In genomic region chr3:36677331-36678007, GRCh38 we compare ENCODE assay signal across 10 cellular contexts.
DNase-seq lines count a peak whose midpoint lies in the region; ATAC-seq and TF ChIP-seq lines count a peak whose summit lies in the region.
"Had no signal": no experiment of that assay in that cellular context is flagged by ENCODE, and none has a peak within 500 bp of the region (broad histone marks: within the 10 kb centered on the region; RNA-seq: fewer than 3 reads in every experiment).

No MANE protein-coding gene starts in this region.

- H3K27me3 ChIP-seq in adipocyte (replicated peaks; ENCODE audit: control insufficient read depth, insufficient read depth, low read length) = no peaks in the 10 kb centered on the region
- H3K27me3 ChIP-seq in HAP-1 (ENCODE audit: low read depth) = no peaks in the 10 kb centered on the region

- H3K4me3 Mint-ChIP-seq in activated CD8-positive, alpha-beta T cell treated with anti-CD3 and anti-CD28 coated beads for 36 hours = no peak overlapping the region
- no peak overlapping the region for H3K4me3 Mint-ChIP-seq in activated CD8-positive, alpha-beta T cell treated with anti-CD3 and anti-CD28 coated beads, Interleukin-2, amount 10 ng/mL, durations not matched to agents 7 days and 5 days
- H3K4me3 Mint-ChIP-seq in stimulated activated naive B cell treated with anti-CD40 and anti-IgM and Interleukin-4, amounts not matched to agents 10 μg/mL and 1 μg/mL and 100 μg/mL, for 72 hours = no peak overlapping the region

- H3K9me3 Mint-ChIP-seq in activated CD8-positive, alpha-beta T cell treated with anti-CD3 and anti-CD28 coated beads for 36 hours = peaks cover 36% of the 10 kb centered on the region
- peaks cover 8% of the 10 kb centered on the region for H3K9me3 Mint-ChIP-seq in activated CD8-positive, alpha-beta T cell treated with anti-CD3 and anti-CD28 coated beads, Interleukin-2, amount 10 ng/mL, durations not matched to agents 7 days and 5 days (ENCODE audit: insufficient read depth)
- H3K9me3 Mint-ChIP-seq in stimulated activated naive B cell treated with anti-CD40 and anti-IgM and Interleukin-4, amounts not matched to agents 10 μg/mL and 1 μg/mL and 100 μg/mL, for 72 hours = peaks cover 22 to 30% of the 10 kb centered on the region in 2 donors

- CTCF ChIA-PET in activated CD8-positive, alpha-beta T cell treated with anti-CD3 and anti-CD28 coated beads for 36 hours (lab: Charles Lee) = no interaction called here
- CTCF ChIA-PET in activated CD8-positive, alpha-beta T cell treated with anti-CD3 and anti-CD28 coated beads, Interleukin-2, amount 10 ng/mL, durations not matched to agents 7 days and 5 days (lab: Charles Lee) = no interaction called here

- H3K36me3 ChIP-seq in adipocyte (ENCODE audit: control insufficient read depth, insufficient read depth, low read length, severe bottlenecking) (no peaks in the 10 kb centered on the region), HAP-1 (replicated peaks) (no peaks in the 10 kb centered on the region)

- no peak overlapping the region for H3K27ac Mint-ChIP-seq in activated CD8-positive, alpha-beta T cell treated with anti-CD3 and anti-CD28 coated beads for 36 hours
- H3K27ac Mint-ChIP-seq in activated CD8-positive, alpha-beta T cell treated with anti-CD3 and anti-CD28 coated beads, Interleukin-2, amount 10 ng/mL, durations not matched to agents 7 days and 5 days = no peak overlapping the region
- no peak overlapping the region for H3K27ac Mint-ChIP-seq in stimulated activated naive B cell treated with anti-CD40 and anti-IgM and Interleukin-4, amounts not matched to agents 10 μg/mL and 1 μg/mL and 100 μg/mL, for 72 hours

- peaks cover 11% of the 10 kb centered on the region for H3K36me3 Mint-ChIP-seq in activated CD8-positive, alpha-beta T cell treated with anti-CD3 and anti-CD28 coated beads for 36 hours (ENCODE audit: low read depth)
- no peaks in the 10 kb centered on the region for H3K36me3 Mint-ChIP-seq in activated CD8-positive, alpha-beta T cell treated with anti-CD3 and anti-CD28 coated beads, Interleukin-2, amount 10 ng/mL, durations not matched to agents 7 days and 5 days (ENCODE audit: low read depth)
- H3K36me3 Mint-ChIP-seq in stimulated activated naive B cell treated with anti-CD40 and anti-IgM and Interleukin-4, amounts not matched to agents 10 μg/mL and 1 μg/mL and 100 μg/mL, for 72 hours = peaks cover 6 to 11% of the 10 kb centered on the region in 2 donors

- H3K4me1 ChIP-seq in adipocyte (ENCODE audit: control insufficient read depth, insufficient read depth, low read length) (peaks cover 26% of the 10 kb centered on the region), HAP-1 (no peaks in the 10 kb centered on the region)

- TF ChIP-seq CTCF in activated CD8-positive, alpha-beta T cell treated with anti-CD3 and anti-CD28 coated beads for 36 hours (IDR thresholded peaks at IDR 0.05) = no peak

- POLR2A ChIA-PET in activated CD8-positive, alpha-beta T cell treated with anti-CD3 and anti-CD28 coated beads for 36 hours (lab: Charles Lee) = no interaction called here
- POLR2A ChIA-PET in activated CD8-positive, alpha-beta T cell treated with anti-CD3 and anti-CD28 coated beads, Interleukin-2, amount 10 ng/mL, durations not matched to agents 7 days and 5 days (lab: Charles Lee) = no interaction called here

- ATAC-seq in activated CD8-positive, alpha-beta T cell treated with anti-CD3 and anti-CD28 coated beads for 36 hours = peak; percentile 24
- ATAC-seq in activated CD8-positive, alpha-beta T cell treated with anti-CD3 and anti-CD28 coated beads, Interleukin-2, amount 10 ng/mL, durations not matched to agents 7 days and 5 days = no peak
- ATAC-seq in HG03095 (IDR thresholded peaks at IDR 0.05; ENCODE audit: unreplicated experiment) = peak; percentile 64
- ATAC-seq in stimulated activated naive B cell treated with anti-CD40 and anti-IgM and Interleukin-4, amounts not matched to agents 10 μg/mL and 1 μg/mL and 100 μg/mL, for 72 hours (replicated peaks) = peak; percentile 47 to 75

- intact Hi-C loops in activated CD8-positive, alpha-beta T cell treated with anti-CD3 and anti-CD28 coated beads for 36 hours (cut with micrococcal nuclease) = no loop called here

- H3K4me1 Mint-ChIP-seq in activated CD8-positive, alpha-beta T cell treated with anti-CD3 and anti-CD28 coated beads for 36 hours (ENCODE audit: low read depth) = peaks cover 2% of the 10 kb centered on the region
- no peaks in the 10 kb centered on the region for H3K4me1 Mint-ChIP-seq in activated CD8-positive, alpha-beta T cell treated with anti-CD3 and anti-CD28 coated beads, Interleukin-2, amount 10 ng/mL, durations not matched to agents 7 days and 5 days (ENCODE audit: low read depth)
- peaks cover 5 to 6% of the 10 kb centered on the region in 2 donors for H3K4me1 Mint-ChIP-seq in stimulated activated naive B cell treated with anti-CD40 and anti-IgM and Interleukin-4, amounts not matched to agents 10 μg/mL and 1 μg/mL and 100 μg/mL, for 72 hours

- H3K27me3 Mint-ChIP-seq in activated CD8-positive, alpha-beta T cell treated with anti-CD3 and anti-CD28 coated beads for 36 hours = peaks cover 2% of the 10 kb centered on the region
- no peaks in the 10 kb centered on the region for H3K27me3 Mint-ChIP-seq in activated CD8-positive, alpha-beta T cell treated with anti-CD3 and anti-CD28 coated beads, Interleukin-2, amount 10 ng/mL, durations not matched to agents 7 days and 5 days (ENCODE audit: low read depth)
- no peaks in the 10 kb centered on the region for H3K27me3 Mint-ChIP-seq in stimulated activated naive B cell treated with anti-CD40 and anti-IgM and Interleukin-4, amounts not matched to agents 10 μg/mL and 1 μg/mL and 100 μg/mL, for 72 hours

- in situ Hi-C loops in HAP-1 (cut with MboI; ENCODE audit: low sequenced_read_pairs) = no loop called here

- DNase-seq in activated CD8-positive, alpha-beta T cell treated with anti-CD3 and anti-CD28 coated beads for 36 hours = no peak
- no peak for DNase-seq in activated CD8-positive, alpha-beta T cell treated with anti-CD3 and anti-CD28 coated beads, Interleukin-2, amount 10 ng/mL, durations not matched to agents 7 days and 5 days
- DNase-seq in adipocyte (ENCODE audit: low read depth) = peak; percentile 74
- no peak for DNase-seq in stimulated activated naive B cell treated with anti-CD40 and anti-IgM and Interleukin-4, amounts not matched to agents 10 μg/mL and 1 μg/mL and 100 μg/mL, for 72 hours
- DNase-seq in NCI-H2029 (lab: John Stamatoyannopoulos, UW) = no peak
- no peak for DNase-seq in D341Med (ENCODE audit: low spot score)
- no peak for DNase-seq in HAP-1 (ENCODE audit: low spot score in 2 of 2)
- DNase-seq: NCI-H82; stimulated activated CD4-positive, alpha-beta T cell treated with anti-CD3 and anti-CD28 coated beads, Interleukin-2, amount 100 ng/mL, for 24 hours had no signal

- H3K9me3 ChIP-seq in adipocyte (ENCODE audit: control insufficient read depth, low read length) (peaks cover 22% of the 10 kb centered on the region), HAP-1 (no peaks in the 10 kb centered on the region)

- H3K4me3 ChIP-seq in adipocyte (ENCODE audit: low read length) (peak overlapping the region; percentile 28), HAP-1 (no peak overlapping the region)

- H3K9ac ChIP-seq in adipocyte (ENCODE audit: low read length) = no peak overlapping the region
